In the genomic region with DNA sequence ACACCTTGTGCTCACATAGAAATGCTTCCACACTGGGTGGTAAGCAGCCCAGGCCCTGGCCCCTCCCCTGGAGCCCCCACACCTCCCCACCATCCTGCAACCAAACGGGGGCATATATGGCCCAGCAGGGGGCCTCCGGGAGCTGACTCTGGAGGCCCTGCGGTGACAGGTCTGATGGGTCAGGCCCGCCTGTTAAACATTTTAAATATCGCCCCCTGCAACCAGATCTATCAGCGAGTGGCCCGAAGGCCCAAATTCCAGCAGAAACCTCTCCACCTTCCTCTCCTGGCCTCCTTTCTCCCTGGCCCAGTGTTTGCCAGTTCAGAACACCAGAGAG, we compare ENCODE assay signal across 9 cellular contexts. TPM values are rescaled to one million over a fixed set of nuclear protein-coding genes. Genes with fewer than 3 reads are reported as not detected.
A peak's percentile ranks its signal among the peaks of the same experiment; 100 is the strongest.
DNase-seq lines count a peak whose midpoint lies in the region; ATAC-seq and TF ChIP-seq lines count a peak whose summit lies in the region.
"Had no signal": no experiment of that assay in that cellular context is flagged by ENCODE, and none has a peak within 500 bp of the region (broad histone marks: within the 10 kb centered on the region; RNA-seq: fewer than 3 reads in every experiment).

No MANE protein-coding gene starts in this region.

- H3K36me3 ChIP-seq in uterus: no peaks in the 10 kb centered on the region

- H3K27ac Mint-ChIP-seq in immature natural killer cell: peak overlapping the region in 1 of 6 donors; percentile 23

- H3K27ac ChIP-seq in uterus: no peak overlapping the region

- H3K9me3 ChIP-seq in uterus: no peaks in the 10 kb centered on the region

- no peak for ATAC-seq in GM21576 (IDR thresholded peaks at IDR 0.05; ENCODE audit: unreplicated experiment)

- H3K36me3 Mint-ChIP-seq in immature natural killer cell: peaks cover 35 to 48% (median 42%) of the 10 kb centered on the region in 3 donors

- peaks cover 17 to 24% of the 10 kb centered on the region in 2 donors for H3K4me1 Mint-ChIP-seq in immature natural killer cell

- H3K27me3 ChIP-seq in uterus: no peaks in the 10 kb centered on the region

- no peak overlapping the region for H3K4me3 ChIP-seq in uterus

- no peak overlapping the region for H3K4me3 Mint-ChIP-seq in immature natural killer cell

- intact Hi-C loops in uterus (cut with DNase I; ENCODE audit: low total_unique reads): no loop called here

- TF ChIP-seq CTCF in uterus (IDR thresholded peaks at IDR 0.05): peak in 3 of 4 experiments; percentile 10 to 26 (median 25)

- H3K4me1 ChIP-seq in uterus: no peaks in the 10 kb centered on the region

- no peak for TF ChIP-seq POLR2A in uterus (IDR thresholded peaks at IDR 0.05)

- peak; percentile 10 for DNase-seq in stimulated activated CD4-positive, alpha-beta T cell treated with anti-CD3 and anti-CD28 coated beads, Interleukin-2, amount 100 ng/mL, for 4 hours (ENCODE audit: low read depth)
- DNase-seq in stimulated activated CD4-positive, alpha-beta T cell treated with anti-CD3 and anti-CD28 coated beads, Interleukin-4, amount 100 ng/mL, for 24 hours: no peak
- DNase-seq in activated T-cell treated with anti-CD3 and anti-CD28 coated beads for 1 hour (ENCODE audit: low read depth) (peak; percentile 39), immature natural killer cell (peak; percentile 39 to 53 (median 52)), uterus (no peak), DMS79 (lab: John Stamatoyannopoulos, UW) (no peak), MV-4-11 (lab: John Stamatoyannopoulos, UW) (no peak)
- DNase-seq: DMS79 treated with DMSO at 0.1 percent for 48 hours had no signal

- H3K27me3 Mint-ChIP-seq in immature natural killer cell (ENCODE audit: low read depth in 3 of 3): peaks cover 0 to 5% (median 0%) of the 10 kb centered on the region in 3 donors

- peaks cover 0 to 7% (median 5%) of the 10 kb centered on the region in 6 donors for H3K9me3 Mint-ChIP-seq in immature natural killer cell

RNA-seq across cellular contexts. Expression of a gene that starts 48.0 kb away (rescaled TPM):
- 1 to 10 TPM; 4.6 to 6.8 (median 6.6) TPM for polyA plus RNA-seq in immature natural killer cell
- 10 to 100 TPM; 24.1 to 65.3 (median 49.9) TPM for total RNA-seq in uterus

Comparison
In these comparisons a context has a peak if more than half of its experiments do, and no peak if none do; other contexts are left out.
1. DNase-seq: peak in stimulated activated CD4-positive, alpha-beta T cell treated with anti-CD3 and anti-CD28 coated beads, Interleukin-2, amount 100 ng/mL, for 4 hours (single experiment), activated T-cell treated with anti-CD3 and anti-CD28 coated beads for 1 hour (single experiment) and immature natural killer cell (3 of 3); none in stimulated activated CD4-positive, alpha-beta T cell treated with anti-CD3 and anti-CD28 coated beads, Interleukin-4, amount 100 ng/mL, for 24 hours (single experiment), uterus (0 of 2), DMS79 (single experiment) and MV-4-11 (single experiment).